23 cellular contexts compared by ENCODE assay signal in genomic region chr1:197453376-197454058, GRCh38.
"Had no signal": no experiment of that assay in that cellular context is flagged by ENCODE, and none has a peak within 500 bp of the region (broad histone marks: within the 10 kb centered on the region; RNA-seq: fewer than 3 reads in every experiment).

No MANE protein-coding gene starts in this region.

- H3K4me2 ChIP-seq: hepatocyte had no signal

- H3K9me3 Mint-ChIP-seq: naive B cell, nephron had no signal

- H3K9me3 ChIP-seq: colonic mucosa, esophagus muscularis mucosa, gastroesophageal sphincter, psoas muscle, stomach, thoracic aorta, transverse colon had no signal

- H3K27me3 ChIP-seq: colonic mucosa, esophagus muscularis mucosa, gastroesophageal sphincter, hepatocyte, stomach, transverse colon had no signal

- H2AFZ ChIP-seq: hepatocyte, parathyroid adenoma had no signal

- H3K36me3 Mint-ChIP-seq: naive B cell had no signal

- H3K79me2 ChIP-seq: hepatocyte, parathyroid adenoma had no signal

- DNase-seq: cerebellar nuclear complex; colonic mucosa; effector CD4-positive, alpha-beta T cell; head of caudate nucleus; kidney glomerular epithelial cell; mesendoderm; naive B cell; occipital lobe; psoas muscle; stimulated activated CD4-positive, alpha-beta T cell treated with anti-CD3 and anti-CD28 coated beads, Interleukin-12 subunit alpha, Interleukin-12 subunit beta, amount 100 ng/mL, for 4 hours; stimulated activated naive CD4-positive, alpha-beta T cell; stomach; substantia nigra; transverse colon had no signal

- ATAC-seq: gastroesophageal sphincter, psoas muscle, sciatic nerve had no signal

- H3K4me1 ChIP-seq: colonic mucosa, esophagus muscularis mucosa, gastroesophageal sphincter, parathyroid adenoma, psoas muscle, stomach, transverse colon had no signal

- H3K4me1 Mint-ChIP-seq: naive B cell had no signal

- H3K9ac ChIP-seq: parathyroid adenoma had no signal

- H3K4me3 ChIP-seq: colonic mucosa, esophagus muscularis mucosa, gastroesophageal sphincter, hepatocyte, psoas muscle, skin epidermis, stomach, thoracic aorta, transverse colon had no signal

- H3K27ac Mint-ChIP-seq: naive B cell, nephron had no signal

- H3K27ac ChIP-seq: colonic mucosa, epithelial cell of prostate, esophagus muscularis mucosa, gastroesophageal sphincter, hepatocyte, parathyroid adenoma, psoas muscle, skin epidermis, stomach, thoracic aorta, transverse colon had no signal

- H3K4me3 Mint-ChIP-seq: naive B cell, nephron had no signal

- H3K36me3 ChIP-seq: colonic mucosa, esophagus muscularis mucosa, gastroesophageal sphincter, stomach, thoracic aorta, transverse colon had no signal
